ENCODE assay signal across 1 cellular context in the genomic region with DNA sequence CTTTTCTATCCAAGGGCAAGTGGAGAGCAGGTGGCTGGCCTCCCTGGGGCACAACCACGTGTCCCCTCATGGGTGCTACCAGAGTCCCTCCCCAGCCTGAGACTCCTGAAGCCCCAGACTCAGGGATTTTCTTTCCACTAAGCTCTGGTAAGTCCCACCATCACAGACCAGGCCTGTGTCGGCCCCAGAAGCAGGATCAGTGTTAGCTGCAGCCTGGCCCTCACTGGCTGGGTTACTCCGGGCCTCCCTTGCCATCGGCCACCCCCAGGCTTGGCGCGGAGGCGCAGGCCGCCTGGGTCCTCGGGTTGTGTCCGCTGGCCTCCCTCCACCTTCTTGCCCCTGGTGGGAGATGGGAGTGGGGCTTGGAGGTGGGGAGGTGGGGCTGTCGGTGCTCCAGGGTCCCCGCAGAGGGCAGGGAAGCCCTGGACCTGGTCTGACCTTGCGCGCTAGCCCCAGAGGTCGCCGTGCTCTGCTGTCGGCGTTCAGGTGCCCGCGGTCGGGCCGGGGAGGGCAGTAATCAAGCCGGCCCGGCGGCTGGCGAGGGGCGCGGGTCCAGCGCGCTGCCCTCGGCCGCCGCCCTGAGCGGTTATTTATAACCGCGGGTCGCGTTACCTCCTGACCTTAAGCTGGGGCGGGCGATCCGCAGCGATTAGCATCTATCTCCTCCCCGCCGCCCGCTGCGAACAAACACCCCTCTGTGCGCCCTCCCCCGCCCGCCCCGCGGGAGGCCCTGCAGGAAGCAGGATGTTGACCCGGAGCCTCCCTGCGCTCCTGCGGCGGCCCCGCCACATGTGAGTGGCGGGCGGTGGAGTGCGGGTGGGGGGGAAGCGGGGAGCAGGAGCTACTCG.
TF ChIP-seq lines count a peak whose summit lies in the region.

No MANE protein-coding gene starts in this region.

TF ChIP-seq in K562, 482 proteins besides CTCF, POLR2A, EP300 and RAD21 (continued from another document and continues in another):
- TF ChIP-seq, protein P1, sequence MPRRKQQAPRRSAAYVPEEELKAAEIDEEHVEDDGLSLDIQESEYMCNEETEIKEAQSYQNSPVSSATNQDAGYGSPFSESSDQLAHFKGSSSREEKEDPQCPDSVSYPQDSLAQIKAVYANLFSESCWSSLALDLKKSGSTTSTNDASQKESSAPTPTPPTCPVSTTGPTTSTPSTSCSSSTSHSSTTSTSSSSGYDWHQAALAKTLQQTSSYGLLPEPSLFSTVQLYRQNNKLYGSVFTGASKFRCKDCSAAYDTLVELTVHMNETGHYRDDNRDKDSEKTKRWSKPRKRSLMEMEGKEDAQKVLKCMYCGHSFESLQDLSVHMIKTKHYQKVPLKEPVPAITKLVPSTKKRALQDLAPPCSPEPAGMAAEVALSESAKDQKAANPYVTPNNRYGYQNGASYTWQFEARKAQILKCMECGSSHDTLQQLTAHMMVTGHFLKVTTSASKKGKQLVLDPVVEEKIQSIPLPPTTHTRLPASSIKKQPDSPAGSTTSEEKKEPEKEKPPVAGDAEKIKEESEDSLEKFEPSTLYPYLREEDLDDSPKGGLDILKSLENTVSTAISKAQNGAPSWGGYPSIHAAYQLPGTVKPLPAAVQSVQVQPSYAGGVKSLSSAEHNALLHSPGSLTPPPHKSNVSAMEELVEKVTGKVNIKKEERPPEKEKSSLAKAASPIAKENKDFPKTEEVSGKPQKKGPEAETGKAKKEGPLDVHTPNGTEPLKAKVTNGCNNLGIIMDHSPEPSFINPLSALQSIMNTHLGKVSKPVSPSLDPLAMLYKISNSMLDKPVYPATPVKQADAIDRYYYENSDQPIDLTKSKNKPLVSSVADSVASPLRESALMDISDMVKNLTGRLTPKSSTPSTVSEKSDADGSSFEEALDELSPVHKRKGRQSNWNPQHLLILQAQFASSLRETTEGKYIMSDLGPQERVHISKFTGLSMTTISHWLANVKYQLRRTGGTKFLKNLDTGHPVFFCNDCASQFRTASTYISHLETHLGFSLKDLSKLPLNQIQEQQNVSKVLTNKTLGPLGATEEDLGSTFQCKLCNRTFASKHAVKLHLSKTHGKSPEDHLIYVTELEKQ (CRISPR knock-in tag; IDR thresholded peaks at IDR 0.05): no peak
- TF ChIP-seq NCOA1 (IDR thresholded peaks at IDR 0.05; ENCODE audit: low read depth) (no peak), CHCHD3 (CRISPR knock-in tag; IDR thresholded peaks at IDR 0.05) (0 out of 2 replicates have a peak, but pooled peaks have one; percentile 59), KDM4B (IDR thresholded peaks at IDR 0.05; ENCODE audit: borderline replicate concordance in 2 of 2, low read depth in 1 of 2) (peak in 1 of 2 experiments; percentile 51; a peak in 1 of 4 replicates), SP1 (CRISPR knock-in tag; IDR thresholded peaks at IDR 0.05) (peak; percentile 19; the same call in 1 of the 2 replicates), NR2C1 (IDR thresholded peaks at IDR 0.05) (peak; percentile 71), NR2C1 (tag; IDR thresholded peaks at IDR 0.05) (peak; percentile 65), OTX1 (CRISPR knock-in tag; IDR thresholded peaks at IDR 0.05) (peak; percentile 61; the same call in 1 of the 2 replicates), CBX8 (IDR thresholded peaks at IDR 0.05; ENCODE audit: borderline replicate concordance, extremely low read depth, low read depth, low read length, poor library complexity, severe bottlenecking) (no peak), HDAC2 (IDR thresholded peaks at IDR 0.05) (no peak), SIX5 (IDR thresholded peaks at IDR 0.05; ENCODE audit: borderline replicate concordance in 1 of 2, insufficient read depth in 1 of 2, low read depth in 1 of 2, low read length in 2 of 2) (no peak), ARNT (IDR thresholded peaks at IDR 0.05) (no peak), ARHGAP35 (IDR thresholded peaks at IDR 0.05; ENCODE audit: partially characterized antibody) (no peak), FUS (optimal IDR thresholded peaks at IDR 0.05; ENCODE audit: low read depth, low read length) (no peak), CHD4 (IDR thresholded peaks at IDR 0.05; ENCODE audit: insufficient read depth, insufficient replicate concordance, low read depth, low read length, poor library complexity, severe bottlenecking) (no peak), NFATC3 (IDR thresholded peaks at IDR 0.05) (no peak), ILF3 (IDR thresholded peaks at IDR 0.05; ENCODE audit: borderline replicate concordance) (no peak), CBFA2T3 (IDR thresholded peaks at IDR 0.05) (peak; percentile 63), ZKSCAN1 (IDR thresholded peaks at IDR 0.05; ENCODE audit: low read depth, low read length) (no peak), ZNF3 (CRISPR knock-in tag; IDR thresholded peaks at IDR 0.05) (no peak), MTA1 (IDR thresholded peaks at IDR 0.05; ENCODE audit: borderline replicate concordance) (no peak), NFIC (IDR thresholded peaks at IDR 0.05) (0 out of 2 replicates have a peak, but pooled peaks have one; percentile 35), RBM25 (IDR thresholded peaks at IDR 0.05; ENCODE audit: low read depth, low read length, severe bottlenecking) (no peak), JUND (IDR thresholded peaks at IDR 0.05; ENCODE audit: borderline replicate concordance, low read depth, low read length) (peak; percentile 52), JUND (tag; IDR thresholded peaks at IDR 0.05; ENCODE audit: borderline replicate concordance, low read depth, low read length) (peak; percentile 37; the same call in 1 of the 3 replicates), GTF2F1 (IDR thresholded peaks at IDR 0.05; ENCODE audit: low read depth, low read length) (no peak), TFAM (CRISPR knock-in tag; conservative IDR thresholded peaks at IDR 0.05) (no peak), ELF4 (CRISPR knock-in tag; IDR thresholded peaks at IDR 0.05) (no peak), BCL6 (CRISPR knock-in tag; IDR thresholded peaks at IDR 0.05) (no peak), ZNF695 (CRISPR knock-in tag; IDR thresholded peaks at IDR 0.05) (0 out of 2 replicates have a peak, but pooled peaks have one; percentile 18), MEF2D (tag; conservative IDR thresholded peaks at IDR 0.05; ENCODE audit: low read depth) (no peak), MAFK (IDR thresholded peaks at IDR 0.05; ENCODE audit: low read length) (no peak), HEY1 (CRISPR knock-in tag; IDR thresholded peaks at IDR 0.05; ENCODE audit: borderline replicate concordance) (no peak), SMAD4 (CRISPR knock-in tag; conservative IDR thresholded peaks at IDR 0.05) (peak; percentile 72; the same call in 1 of the 2 replicates), MEF2A (IDR thresholded peaks at IDR 0.05; ENCODE audit: control insufficient read depth, low read depth, low read length) (peak; percentile 80), BMI1 (IDR thresholded peaks at IDR 0.05; ENCODE audit: low read length) (no peak), ZNF668 (CRISPR knock-in tag; IDR thresholded peaks at IDR 0.05) (no peak), YY1 (IDR thresholded peaks at IDR 0.05; ENCODE audit: borderline replicate concordance in 1 of 3, control insufficient read depth in 1 of 3, extremely low read depth in 1 of 3, insufficient read depth in 3 of 3, insufficient read length in 1 of 3, insufficient replicate concordance in 2 of 3, low read depth in 1 of 3, low read length in 2 of 3) (peak in 2 of 3 experiments; percentile 20 to 68)
- TF ChIP-seq, protein P2, sequence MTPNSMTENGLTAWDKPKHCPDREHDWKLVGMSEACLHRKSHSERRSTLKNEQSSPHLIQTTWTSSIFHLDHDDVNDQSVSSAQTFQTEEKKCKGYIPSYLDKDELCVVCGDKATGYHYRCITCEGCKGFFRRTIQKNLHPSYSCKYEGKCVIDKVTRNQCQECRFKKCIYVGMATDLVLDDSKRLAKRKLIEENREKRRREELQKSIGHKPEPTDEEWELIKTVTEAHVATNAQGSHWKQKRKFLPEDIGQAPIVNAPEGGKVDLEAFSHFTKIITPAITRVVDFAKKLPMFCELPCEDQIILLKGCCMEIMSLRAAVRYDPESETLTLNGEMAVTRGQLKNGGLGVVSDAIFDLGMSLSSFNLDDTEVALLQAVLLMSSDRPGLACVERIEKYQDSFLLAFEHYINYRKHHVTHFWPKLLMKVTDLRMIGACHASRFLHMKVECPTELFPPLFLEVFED (CRISPR knock-in tag; conservative IDR thresholded peaks at IDR 0.05): no peak
- TF ChIP-seq, protein P3, sequence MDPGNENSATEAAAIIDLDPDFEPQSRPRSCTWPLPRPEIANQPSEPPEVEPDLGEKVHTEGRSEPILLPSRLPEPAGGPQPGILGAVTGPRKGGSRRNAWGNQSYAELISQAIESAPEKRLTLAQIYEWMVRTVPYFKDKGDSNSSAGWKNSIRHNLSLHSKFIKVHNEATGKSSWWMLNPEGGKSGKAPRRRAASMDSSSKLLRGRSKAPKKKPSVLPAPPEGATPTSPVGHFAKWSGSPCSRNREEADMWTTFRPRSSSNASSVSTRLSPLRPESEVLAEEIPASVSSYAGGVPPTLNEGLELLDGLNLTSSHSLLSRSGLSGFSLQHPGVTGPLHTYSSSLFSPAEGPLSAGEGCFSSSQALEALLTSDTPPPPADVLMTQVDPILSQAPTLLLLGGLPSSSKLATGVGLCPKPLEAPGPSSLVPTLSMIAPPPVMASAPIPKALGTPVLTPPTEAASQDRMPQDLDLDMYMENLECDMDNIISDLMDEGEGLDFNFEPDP (CRISPR knock-in tag; IDR thresholded peaks at IDR 0.05): no peak
- TF ChIP-seq, protein P4, sequence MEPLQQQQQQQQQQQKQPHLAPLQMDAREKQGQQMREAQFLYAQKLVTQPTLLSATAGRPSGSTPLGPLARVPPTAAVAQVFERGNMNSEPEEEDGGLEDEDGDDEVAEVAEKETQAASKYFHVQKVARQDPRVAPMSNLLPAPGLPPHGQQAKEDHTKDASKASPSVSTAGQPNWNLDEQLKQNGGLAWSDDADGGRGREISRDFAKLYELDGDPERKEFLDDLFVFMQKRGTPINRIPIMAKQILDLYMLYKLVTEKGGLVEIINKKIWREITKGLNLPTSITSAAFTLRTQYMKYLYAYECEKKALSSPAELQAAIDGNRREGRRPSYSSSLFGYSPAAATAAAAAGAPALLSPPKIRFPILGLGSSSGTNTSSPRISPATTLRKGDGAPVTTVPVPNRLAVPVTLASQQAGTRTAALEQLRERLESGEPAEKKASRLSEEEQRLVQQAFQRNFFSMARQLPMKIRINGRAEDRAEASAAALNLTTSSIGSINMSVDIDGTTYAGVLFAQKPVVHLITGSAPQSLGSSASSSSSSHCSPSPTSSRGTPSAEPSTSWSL (CRISPR knock-in tag; IDR thresholded peaks at IDR 0.05; ENCODE audit: borderline replicate concordance): no peak
- TF ChIP-seq, protein P5, sequence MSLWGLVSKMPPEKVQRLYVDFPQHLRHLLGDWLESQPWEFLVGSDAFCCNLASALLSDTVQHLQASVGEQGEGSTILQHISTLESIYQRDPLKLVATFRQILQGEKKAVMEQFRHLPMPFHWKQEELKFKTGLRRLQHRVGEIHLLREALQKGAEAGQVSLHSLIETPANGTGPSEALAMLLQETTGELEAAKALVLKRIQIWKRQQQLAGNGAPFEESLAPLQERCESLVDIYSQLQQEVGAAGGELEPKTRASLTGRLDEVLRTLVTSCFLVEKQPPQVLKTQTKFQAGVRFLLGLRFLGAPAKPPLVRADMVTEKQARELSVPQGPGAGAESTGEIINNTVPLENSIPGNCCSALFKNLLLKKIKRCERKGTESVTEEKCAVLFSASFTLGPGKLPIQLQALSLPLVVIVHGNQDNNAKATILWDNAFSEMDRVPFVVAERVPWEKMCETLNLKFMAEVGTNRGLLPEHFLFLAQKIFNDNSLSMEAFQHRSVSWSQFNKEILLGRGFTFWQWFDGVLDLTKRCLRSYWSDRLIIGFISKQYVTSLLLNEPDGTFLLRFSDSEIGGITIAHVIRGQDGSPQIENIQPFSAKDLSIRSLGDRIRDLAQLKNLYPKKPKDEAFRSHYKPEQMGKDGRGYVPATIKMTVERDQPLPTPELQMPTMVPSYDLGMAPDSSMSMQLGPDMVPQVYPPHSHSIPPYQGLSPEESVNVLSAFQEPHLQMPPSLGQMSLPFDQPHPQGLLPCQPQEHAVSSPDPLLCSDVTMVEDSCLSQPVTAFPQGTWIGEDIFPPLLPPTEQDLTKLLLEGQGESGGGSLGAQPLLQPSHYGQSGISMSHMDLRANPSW (CRISPR knock-in tag; IDR thresholded peaks at IDR 0.05): no peak
- TF ChIP-seq, protein P6, sequence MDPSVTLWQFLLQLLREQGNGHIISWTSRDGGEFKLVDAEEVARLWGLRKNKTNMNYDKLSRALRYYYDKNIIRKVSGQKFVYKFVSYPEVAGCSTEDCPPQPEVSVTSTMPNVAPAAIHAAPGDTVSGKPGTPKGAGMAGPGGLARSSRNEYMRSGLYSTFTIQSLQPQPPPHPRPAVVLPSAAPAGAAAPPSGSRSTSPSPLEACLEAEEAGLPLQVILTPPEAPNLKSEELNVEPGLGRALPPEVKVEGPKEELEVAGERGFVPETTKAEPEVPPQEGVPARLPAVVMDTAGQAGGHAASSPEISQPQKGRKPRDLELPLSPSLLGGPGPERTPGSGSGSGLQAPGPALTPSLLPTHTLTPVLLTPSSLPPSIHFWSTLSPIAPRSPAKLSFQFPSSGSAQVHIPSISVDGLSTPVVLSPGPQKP (CRISPR knock-in tag; IDR thresholded peaks at IDR 0.05): no peak
- TF ChIP-seq, protein P7, sequence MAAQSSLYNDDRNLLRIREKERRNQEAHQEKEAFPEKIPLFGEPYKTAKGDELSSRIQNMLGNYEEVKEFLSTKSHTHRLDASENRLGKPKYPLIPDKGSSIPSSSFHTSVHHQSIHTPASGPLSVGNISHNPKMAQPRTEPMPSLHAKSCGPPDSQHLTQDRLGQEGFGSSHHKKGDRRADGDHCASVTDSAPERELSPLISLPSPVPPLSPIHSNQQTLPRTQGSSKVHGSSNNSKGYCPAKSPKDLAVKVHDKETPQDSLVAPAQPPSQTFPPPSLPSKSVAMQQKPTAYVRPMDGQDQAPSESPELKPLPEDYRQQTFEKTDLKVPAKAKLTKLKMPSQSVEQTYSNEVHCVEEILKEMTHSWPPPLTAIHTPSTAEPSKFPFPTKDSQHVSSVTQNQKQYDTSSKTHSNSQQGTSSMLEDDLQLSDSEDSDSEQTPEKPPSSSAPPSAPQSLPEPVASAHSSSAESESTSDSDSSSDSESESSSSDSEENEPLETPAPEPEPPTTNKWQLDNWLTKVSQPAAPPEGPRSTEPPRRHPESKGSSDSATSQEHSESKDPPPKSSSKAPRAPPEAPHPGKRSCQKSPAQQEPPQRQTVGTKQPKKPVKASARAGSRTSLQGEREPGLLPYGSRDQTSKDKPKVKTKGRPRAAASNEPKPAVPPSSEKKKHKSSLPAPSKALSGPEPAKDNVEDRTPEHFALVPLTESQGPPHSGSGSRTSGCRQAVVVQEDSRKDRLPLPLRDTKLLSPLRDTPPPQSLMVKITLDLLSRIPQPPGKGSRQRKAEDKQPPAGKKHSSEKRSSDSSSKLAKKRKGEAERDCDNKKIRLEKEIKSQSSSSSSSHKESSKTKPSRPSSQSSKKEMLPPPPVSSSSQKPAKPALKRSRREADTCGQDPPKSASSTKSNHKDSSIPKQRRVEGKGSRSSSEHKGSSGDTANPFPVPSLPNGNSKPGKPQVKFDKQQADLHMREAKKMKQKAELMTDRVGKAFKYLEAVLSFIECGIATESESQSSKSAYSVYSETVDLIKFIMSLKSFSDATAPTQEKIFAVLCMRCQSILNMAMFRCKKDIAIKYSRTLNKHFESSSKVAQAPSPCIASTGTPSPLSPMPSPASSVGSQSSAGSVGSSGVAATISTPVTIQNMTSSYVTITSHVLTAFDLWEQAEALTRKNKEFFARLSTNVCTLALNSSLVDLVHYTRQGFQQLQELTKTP (IDR thresholded peaks at IDR 0.05; ENCODE audit: low read depth in 1 of 2, partially characterized antibody in 2 of 2): no peak
